20 cellular contexts compared by ENCODE assay signal in genomic region chr20:10376271-10377075, GRCh38. TPM values are rescaled to one million over a fixed set of nuclear protein-coding genes. Genes with fewer than 3 reads are reported as not detected.
DNase-seq lines count a peak whose midpoint lies in the region; ATAC-seq and TF ChIP-seq lines count a peak whose summit lies in the region.
"Had no signal": no experiment of that assay in that cellular context is flagged by ENCODE, and none has a peak within 500 bp of the region (broad histone marks: within the 10 kb centered on the region; RNA-seq: fewer than 3 reads in every experiment).

No MANE protein-coding gene starts in this region.

- no peak overlapping the region for H2AFZ ChIP-seq in SK-N-SH (ENCODE audit: low read depth)

- no peak overlapping the region; the same call in 1 of the 2 replicates for H3K9ac ChIP-seq in SK-N-SH

- H3F3A ChIP-seq in SK-N-SH (replicated peaks; ENCODE audit: insufficient read depth) = peaks cover 13% of the 10 kb centered on the region

- H3K4me3 ChIP-seq in SK-N-SH (ENCODE audit: low read depth in 2 of 2, low read length in 1 of 2) (no peak overlapping the region), fibroblast of the aortic adventitia (ENCODE audit: low read depth, low read length) (no peak overlapping the region), skeletal muscle cell (ENCODE audit: low read depth, low read length) (no peak overlapping the region)
- H3K4me3 ChIP-seq: dorsolateral prefrontal cortex, gastrocnemius medialis, transverse colon had no signal

- H3K4me1 Mint-ChIP-seq in CD14-positive monocyte (no peaks in the 10 kb centered on the region), nephron progenitor cell (no peaks in the 10 kb centered on the region)

- no peaks in the 10 kb centered on the region for H3K79me2 ChIP-seq in SK-N-SH (ENCODE audit: insufficient read depth)

- H3K4me3 Mint-ChIP-seq in CD14-positive monocyte (no peak overlapping the region), nephron progenitor cell (no peak overlapping the region)
- H3K4me3 Mint-ChIP-seq: activated T-cell treated with anti-CD3 and anti-CD28 coated beads, Interleukin-2, amount 50 U/mL, for 72 hours; CD8-positive, alpha-beta T cell had no signal

- H3K4me2 ChIP-seq in SK-N-SH = peak overlapping the region; percentile 26

- TF ChIP-seq RAD21 in SK-N-SH (IDR thresholded peaks at IDR 0.05; ENCODE audit: low read length) = no peak

- no peaks in the 10 kb centered on the region for H3K27me3 ChIP-seq in SK-N-SH (ENCODE audit: insufficient read depth)
- H3K27me3 ChIP-seq: dorsolateral prefrontal cortex, gastrocnemius medialis, transverse colon had no signal

- H4K20me1 ChIP-seq in SK-N-SH (ENCODE audit: insufficient read depth) = no peaks in the 10 kb centered on the region

- WGBS in SK-N-SH (ENCODE audit: low lambda C conversion rate) = 59% methylated on average over 6 of the region's 6 CpGs

- intact Hi-C loops in CD14-positive monocyte (cut with micrococcal nuclease) = no loop called here

- H3K4me1 ChIP-seq in SK-N-SH (ENCODE audit: control insufficient read depth in 1 of 2, insufficient read depth in 2 of 2, low read depth in 1 of 2, low read length in 1 of 2) = peaks cover 0 to 10% of the 10 kb centered on the region in 2 experiments; a peak in 1 of 4 replicates
- H3K4me1 ChIP-seq: gastrocnemius medialis, transverse colon had no signal

- CTCF ChIA-PET in SK-N-SH (lab: Yijun Ruan, JAX) = no interaction called here

- H3K9me3 ChIP-seq in SK-N-SH = no peaks in the 10 kb centered on the region
- H3K9me3 ChIP-seq: gastrocnemius medialis, transverse colon had no signal

- H3K27me3 Mint-ChIP-seq in CD14-positive monocyte (ENCODE audit: low read depth in 3 of 3) (peaks cover 0 to 2% (median 0%) of the 10 kb centered on the region in 3 donors), nephron progenitor cell (ENCODE audit: low read depth, poor library complexity) (peaks cover 11% of the 10 kb centered on the region)

- POLR2A ChIA-PET in SK-N-SH (lab: Yijun Ruan, JAX) = no interaction called here

- H3K27ac ChIP-seq in SK-N-SH (ENCODE audit: low read depth in 2 of 2, low read length in 1 of 2) = peak overlapping the region in 1 of 2 experiments; percentile 75; a peak in 2 of 4 replicates
- H3K27ac ChIP-seq: dorsolateral prefrontal cortex, gastrocnemius medialis, transverse colon had no signal

- no peaks in the 10 kb centered on the region for H3K9me2 ChIP-seq in SK-N-SH

- H3K27ac Mint-ChIP-seq in CD14-positive monocyte (no peak overlapping the region), nephron progenitor cell (no peak overlapping the region)
- H3K27ac Mint-ChIP-seq: activated T-cell treated with anti-CD3 and anti-CD28 coated beads, Interleukin-2, amount 50 U/mL, for 72 hours; CD8-positive, alpha-beta T cell had no signal

- DNase-seq in GM03348 (ENCODE audit: low spot score) = peak; percentile 9
- DNase-seq in SK-N-SH = no peak
- peak; percentile 41 for DNase-seq in fibroblast of the aortic adventitia (ENCODE audit: low read depth)
- DNase-seq in skeletal muscle cell (ENCODE audit: low read depth) = peak; percentile 34
- DNase-seq in CD14-positive monocyte (ENCODE audit: low spot score) = no peak
- DNase-seq in cerebellar nuclear complex (lab: John Stamatoyannopoulos, UW) = no peak
- DNase-seq in nephron progenitor cell = no peak
- DNase-seq: activated CD4-positive, alpha-beta T cell treated with anti-CD3 and anti-CD28 coated beads, Interleukin-2, amount 50 U/mL, for 4 hours; activated T-cell treated with anti-CD3 and anti-CD28 coated beads, Interleukin-2, amount 50 U/mL, for 72 hours; amygdala; CD8-positive, alpha-beta T cell; dorsolateral prefrontal cortex; gastrocnemius medialis; GDM1; islet precursor cell; MM.1S; NCI-H2107; NCI-H82; transverse colon had no signal

- TF ChIP-seq EP300 in SK-N-SH (IDR thresholded peaks at IDR 0.05; ENCODE audit: borderline replicate concordance in 1 of 2, low read depth in 1 of 2, low read length in 1 of 2) = peak in 1 of 2 experiments; percentile 57; a peak in 1 of 4 replicates

- peaks cover 8 to 16% (median 14%) of the 10 kb centered on the region in 7 donors for H3K9me3 Mint-ChIP-seq in CD14-positive monocyte
- H3K9me3 Mint-ChIP-seq in nephron progenitor cell = peaks cover 18% of the 10 kb centered on the region

- H3K36me3 ChIP-seq in SK-N-SH (replicated peaks in 1 of 2; ENCODE audit: control insufficient read depth in 1 of 2, insufficient read depth in 2 of 2, low read length in 1 of 2) = no peaks in the 10 kb centered on the region
- H3K36me3 ChIP-seq: gastrocnemius medialis, transverse colon had no signal

- no peak for ATAC-seq in HG03469 (IDR thresholded peaks at IDR 0.05; ENCODE audit: unreplicated experiment)
- ATAC-seq: activated T-cell treated with anti-CD3 and anti-CD28 coated beads, Interleukin-2, amount 50 U/mL, for 72 hours; CD8-positive, alpha-beta T cell; gastrocnemius medialis had no signal

- H3K36me3 Mint-ChIP-seq in CD14-positive monocyte = no peaks in the 10 kb centered on the region
- H3K36me3 Mint-ChIP-seq in nephron progenitor cell (ENCODE audit: low read depth) = no peaks in the 10 kb centered on the region
- H3K36me3 Mint-ChIP-seq: CD8-positive, alpha-beta T cell had no signal

- TF ChIP-seq CTCF in SK-N-SH (IDR thresholded peaks at IDR 0.05) (no peak), fibroblast of the aortic adventitia (IDR thresholded peaks at IDR 0.05; ENCODE audit: insufficient read depth, low read length) (no peak), CD14-positive monocyte (IDR thresholded peaks at IDR 0.05) (no peak), nephron progenitor cell (IDR thresholded peaks at IDR 0.05) (no peak)

TF ChIP-seq in SK-N-SH, 30 proteins besides CTCF, POLR2A, EP300 and RAD21:
- TF ChIP-seq GATA2 (CRISPR knock-in tag; IDR thresholded peaks at IDR 0.05) (no peak), JUND (IDR thresholded peaks at IDR 0.05) (peak; percentile 64; the same call in 1 of the 2 replicates), NFIC (IDR thresholded peaks at IDR 0.05; ENCODE audit: borderline replicate concordance) (peak; percentile 40), TCF12 (IDR thresholded peaks at IDR 0.05) (peak; percentile 61), ELF1 (IDR thresholded peaks at IDR 0.05) (no peak), RFX5 (IDR thresholded peaks at IDR 0.05; ENCODE audit: low read length) (no peak), PBX3 (IDR thresholded peaks at IDR 0.05) (peak; percentile 35; the same call in 1 of the 2 replicates), FOSL2 (IDR thresholded peaks at IDR 0.05; ENCODE audit: borderline replicate concordance, low read depth) (peak; percentile 78)

RNA-seq across cellular contexts. Expression of gene MKKS, which starts 57.5 kb away (rescaled TPM):
- polyA plus RNA-seq in SK-N-SH (2012; rRNA removed) (10.1 and 13.3 TPM in 2 replicates), CD14-positive monocyte (10 to 100 TPM; 31.8 to 34.6 TPM)
- 13.4 and 16.0 TPM in 2 replicates for polyA plus RNA-seq in SK-N-SH (2012; cell fraction: cytosol; rRNA removed)
- polyA plus RNA-seq in SK-N-SH (2012; cell fraction: nucleus; rRNA removed) = 4.6 and 8.3 TPM in 2 replicates
- total RNA-seq in fibroblast of the aortic adventitia (ENCODE audit: low replicate concordance) = 2.9 and 16.8 TPM in 2 replicates

RNA-seq across cellular contexts. Expression of gene SLX4IP, which starts 58.6 kb away (rescaled TPM):
- polyA plus RNA-seq in SK-N-SH (2012; rRNA removed) = 1.3 and 1.6 TPM in 2 replicates
- polyA plus RNA-seq in SK-N-SH (2012; cell fraction: cytosol; rRNA removed) = 0.85 and 0.97 TPM in 2 replicates
- 4.2 and 5.6 TPM in 2 replicates for polyA plus RNA-seq in SK-N-SH (2012; cell fraction: nucleus; rRNA removed)
- 4.0 and 7.0 TPM in 2 replicates for total RNA-seq in fibroblast of the aortic adventitia (ENCODE audit: low replicate concordance)
- 1 to 10 TPM in 1 of 2 donors, under 1 TPM in 1; 0.76 to 1.1 TPM for polyA plus RNA-seq in CD14-positive monocyte

Comparison
In these comparisons a context has a peak if more than half of its experiments do, and no peak if none do; other contexts are left out.
1. DNase-seq: peak in GM03348 (single experiment), fibroblast of the aortic adventitia (single experiment) and skeletal muscle cell (single experiment); none in SK-N-SH (single experiment), CD14-positive monocyte (single experiment), cerebellar nuclear complex (0 of 2) and nephron progenitor cell (single experiment).